ENCODE assay signal across 11 cellular contexts in genomic region chr1:27403931-27404330, GRCh38. TPM values are rescaled to one million over a fixed set of nuclear protein-coding genes. Genes with fewer than 3 reads are reported as not detected.
DNase-seq lines count a peak whose midpoint lies in the region; ATAC-seq and TF ChIP-seq lines count a peak whose summit lies in the region.
"Had no signal": no experiment of that assay in that cellular context is flagged by ENCODE, and none has a peak within 500 bp of the region (broad histone marks: within the 10 kb centered on the region; RNA-seq: fewer than 3 reads in every experiment).

No MANE protein-coding gene starts in this region.

- no peak overlapping the region for H2AFZ ChIP-seq in mesenchymal stem cell (ENCODE audit: low read depth, low read length)

- H3K9ac ChIP-seq in mesenchymal stem cell (ENCODE audit: low read length): peak overlapping the region; percentile 67

- TF ChIP-seq POLR2A in suprapubic skin (IDR thresholded peaks at IDR 0.05) (no peak), body of pancreas (IDR thresholded peaks at IDR 0.05) (no peak)

- DNase-seq in activated CD4-positive, alpha-beta T cell treated with anti-CD3 and anti-CD28 coated beads, Interleukin-2, amount 10 ng/mL, durations not matched to agents 7 days and 5 days: no peak
- no peak for DNase-seq in activated CD4-positive, alpha-beta T cell treated with anti-CD3 and anti-CD28 coated beads for 1 hour
- DNase-seq in activated naive CD8-positive, alpha-beta T cell treated with anti-CD3 and anti-CD28 coated beads for 36 hours: no peak
- no peak for DNase-seq in mesenchymal stem cell
- no peak for DNase-seq in suprapubic skin (ENCODE audit: low spot score in 2 of 2)
- no peak for DNase-seq in HEK293T (ENCODE audit: extremely low spot score)
- DNase-seq in body of pancreas: no peak
- no peak for DNase-seq in DMS 273 treated with DMSO at 0.1 percent for 48 hours (lab: John Stamatoyannopoulos, UW)
- DNase-seq: amniotic stem cell, NCI-H1930 had no signal

- peaks cover 51% of the 10 kb centered on the region for H3K4me1 ChIP-seq in mesenchymal stem cell (ENCODE audit: control insufficient read depth, insufficient read depth, low read depth, low read length)
- H3K4me1 ChIP-seq in suprapubic skin: peaks cover 87% of the 10 kb centered on the region
- H3K4me1 ChIP-seq in body of pancreas: peaks cover 10% of the 10 kb centered on the region

- peaks cover 11% of the 10 kb centered on the region for H3K79me1 ChIP-seq in mesenchymal stem cell (replicated peaks; ENCODE audit: low read length, poor library complexity, severe bottlenecking)

- peak overlapping the region in 1 of 2 experiments; percentile 36 for H3K4me3 ChIP-seq in mesenchymal stem cell (ENCODE audit: insufficient read depth in 1 of 2, low read depth in 1 of 2, low read length in 2 of 2)
- peak overlapping the region; percentile 16 for H3K4me3 ChIP-seq in suprapubic skin
- no peak overlapping the region for H3K4me3 ChIP-seq in body of pancreas

- intact Hi-C loops in body of pancreas (cut with DNase I): no loop called here

- peak overlapping the region in 1 of 2 experiments; percentile 49 for H2BK12ac ChIP-seq in mesenchymal stem cell (ENCODE audit: low read length in 2 of 2)

- peaks cover 33 to 36% of the 10 kb centered on the region in 2 experiments for H3K36me3 ChIP-seq in mesenchymal stem cell (ENCODE audit: control insufficient read depth in 1 of 2, insufficient read depth in 2 of 2, low read depth in 1 of 2, low read length in 2 of 2)
- H3K36me3 ChIP-seq in suprapubic skin: peaks cover 31% of the 10 kb centered on the region
- H3K36me3 ChIP-seq in body of pancreas (replicated peaks in 1 of 2; ENCODE audit: insufficient read depth in 1 of 2, low read depth in 2 of 2): peaks cover 0 to 10% of the 10 kb centered on the region in 2 donors

- no peak for ATAC-seq in body of pancreas

- no peak overlapping the region for H3K4me3 Mint-ChIP-seq in activated CD4-positive, alpha-beta T cell treated with anti-CD3 and anti-CD28 coated beads, Interleukin-2, amount 10 ng/mL, durations not matched to agents 7 days and 5 days
- H3K4me3 Mint-ChIP-seq in activated naive CD8-positive, alpha-beta T cell treated with anti-CD3 and anti-CD28 coated beads for 36 hours: peak overlapping the region; percentile 50

- H3K14ac ChIP-seq in mesenchymal stem cell (ENCODE audit: low read length in 2 of 2): peak overlapping the region in 1 of 2 experiments; percentile 31

- no peak overlapping the region for H2BK120ac ChIP-seq in mesenchymal stem cell (ENCODE audit: low read depth, low read length)

- H3K27me3 Mint-ChIP-seq in activated CD4-positive, alpha-beta T cell treated with anti-CD3 and anti-CD28 coated beads, Interleukin-2, amount 10 ng/mL, durations not matched to agents 7 days and 5 days: no peaks in the 10 kb centered on the region
- no peaks in the 10 kb centered on the region for H3K27me3 Mint-ChIP-seq in activated naive CD8-positive, alpha-beta T cell treated with anti-CD3 and anti-CD28 coated beads for 36 hours

- no peak overlapping the region for H2BK5ac ChIP-seq in mesenchymal stem cell (ENCODE audit: low read depth, low read length, poor library complexity, severe bottlenecking)

- H3K27ac ChIP-seq in mesenchymal stem cell (ENCODE audit: low read length, poor library complexity, severe bottlenecking): peak overlapping the region; percentile 69
- H3K27ac ChIP-seq in suprapubic skin: peak overlapping the region; percentile 89
- peak overlapping the region in 1 of 4 donors; percentile 15 for H3K27ac ChIP-seq in body of pancreas

- H3K4me2 ChIP-seq in mesenchymal stem cell (ENCODE audit: low read length, poor library complexity, severe bottlenecking): no peak overlapping the region

- H3K36me3 Mint-ChIP-seq in activated CD4-positive, alpha-beta T cell treated with anti-CD3 and anti-CD28 coated beads, Interleukin-2, amount 10 ng/mL, durations not matched to agents 7 days and 5 days (ENCODE audit: low read depth): peaks cover 17% of the 10 kb centered on the region
- H3K36me3 Mint-ChIP-seq in activated naive CD8-positive, alpha-beta T cell treated with anti-CD3 and anti-CD28 coated beads for 36 hours: peaks cover 10% of the 10 kb centered on the region

- H3K4me1 Mint-ChIP-seq in activated CD4-positive, alpha-beta T cell treated with anti-CD3 and anti-CD28 coated beads, Interleukin-2, amount 10 ng/mL, durations not matched to agents 7 days and 5 days: peaks cover 17% of the 10 kb centered on the region
- peaks cover 25% of the 10 kb centered on the region for H3K4me1 Mint-ChIP-seq in activated naive CD8-positive, alpha-beta T cell treated with anti-CD3 and anti-CD28 coated beads for 36 hours

- POLR2A ChIA-PET in activated CD4-positive, alpha-beta T cell treated with anti-CD3 and anti-CD28 coated beads, Interleukin-2, amount 10 ng/mL, durations not matched to agents 7 days and 5 days (lab: Charles Lee): no interaction called here
- POLR2A ChIA-PET in HEK293T (lab: Yijun Ruan, JAX): no interaction called here

- peak overlapping the region; percentile 57 for H2AK5ac ChIP-seq in mesenchymal stem cell (ENCODE audit: low read length, severe bottlenecking)

- no peak overlapping the region for H3K4ac ChIP-seq in mesenchymal stem cell (ENCODE audit: low read depth in 1 of 2, low read length in 2 of 2)

- TF ChIP-seq EP300 in suprapubic skin (IDR thresholded peaks at IDR 0.05): no peak

- CTCF ChIA-PET in activated CD4-positive, alpha-beta T cell treated with anti-CD3 and anti-CD28 coated beads, Interleukin-2, amount 10 ng/mL, durations not matched to agents 7 days and 5 days (lab: Charles Lee): interaction anchor here (1.0 to 4.6 kb wide), 5 partner anchors 11 to 107 kb away, joined by 3 to 28 read pairs (median 6); no protein-coding TSS in a partner anchor
- CTCF ChIA-PET in HEK293T (lab: Yijun Ruan, JAX): no interaction called here

- no peaks in the 10 kb centered on the region for H3K9me3 Mint-ChIP-seq in activated CD4-positive, alpha-beta T cell treated with anti-CD3 and anti-CD28 coated beads, Interleukin-2, amount 10 ng/mL, durations not matched to agents 7 days and 5 days
- H3K9me3 Mint-ChIP-seq in activated naive CD8-positive, alpha-beta T cell treated with anti-CD3 and anti-CD28 coated beads for 36 hours: no peaks in the 10 kb centered on the region

- peak overlapping the region in 1 of 2 experiments; percentile 61 for H3K18ac ChIP-seq in mesenchymal stem cell (ENCODE audit: low read depth in 1 of 2, low read length in 2 of 2)

- no peak overlapping the region for H2BK15ac ChIP-seq in mesenchymal stem cell (ENCODE audit: low read depth, poor library complexity, severe bottlenecking)

- no peak overlapping the region for H3K23ac ChIP-seq in mesenchymal stem cell (ENCODE audit: low read length in 2 of 2)

- H3K27me3 ChIP-seq in mesenchymal stem cell (ENCODE audit: control insufficient read depth in 1 of 2, insufficient read depth in 1 of 2, low read length in 2 of 2): peaks cover 0 to 3% of the 10 kb centered on the region in 2 experiments
- no peaks in the 10 kb centered on the region for H3K27me3 ChIP-seq in suprapubic skin
- H3K27me3 ChIP-seq in body of pancreas: no peaks in the 10 kb centered on the region

- no peaks in the 10 kb centered on the region for H3K9me3 ChIP-seq in mesenchymal stem cell (ENCODE audit: control insufficient read depth, low read length)
- no peaks in the 10 kb centered on the region for H3K9me3 ChIP-seq in suprapubic skin
- no peaks in the 10 kb centered on the region for H3K9me3 ChIP-seq in body of pancreas

- no peak overlapping the region for H4K8ac ChIP-seq in mesenchymal stem cell (ENCODE audit: low read length)

- no peak overlapping the region for H4K91ac ChIP-seq in mesenchymal stem cell (ENCODE audit: low read length)

- H3K27ac Mint-ChIP-seq in activated CD4-positive, alpha-beta T cell treated with anti-CD3 and anti-CD28 coated beads, Interleukin-2, amount 10 ng/mL, durations not matched to agents 7 days and 5 days: peak overlapping the region; percentile 73
- peak overlapping the region; percentile 84 for H3K27ac Mint-ChIP-seq in activated naive CD8-positive, alpha-beta T cell treated with anti-CD3 and anti-CD28 coated beads for 36 hours

- TF ChIP-seq CTCF in suprapubic skin (IDR thresholded peaks at IDR 0.05) (no peak), body of pancreas (IDR thresholded peaks at IDR 0.05) (no peak)

TF ChIP-seq in HEK293T, 16 proteins besides CTCF, POLR2A, EP300 and RAD21 (continues in another document):
- TF ChIP-seq FOXA1 (IDR thresholded peaks at IDR 0.05) (no peak), FOXK2 (IDR thresholded peaks at IDR 0.05) (no peak), LEF1 (IDR thresholded peaks at IDR 0.05; ENCODE audit: borderline replicate concordance) (no peak), HDGF (IDR thresholded peaks at IDR 0.05; ENCODE audit: borderline replicate concordance) (no peak)

RNA-seq across cellular contexts. Expression of gene GPR3, which starts 11.5 kb away (rescaled TPM):
- total RNA-seq in activated CD4-positive, alpha-beta T cell treated with anti-CD3 and anti-CD28 coated beads, Interleukin-2, amount 10 ng/mL, durations not matched to agents 7 days and 5 days: under 1 TPM in 1 of 2 experiments, not detected in 1; 0.21 TPM
- 1 to 10 TPM; 3.5 to 3.9 TPM for total RNA-seq in activated naive CD8-positive, alpha-beta T cell treated with anti-CD3 and anti-CD28 coated beads for 36 hours
- polyA plus RNA-seq in mesenchymal stem cell (2013, experiment 1 of 2): 3.9 TPM
- polyA plus RNA-seq in mesenchymal stem cell (2013, experiment 2 of 2): 4.4 TPM
- total RNA-seq in suprapubic skin (under 1 TPM in 2 of 4 donors, not detected in 2; 0.36 to 0.81 TPM), body of pancreas (not detected)

RNA-seq across cellular contexts. Expression of gene CD164L2, which starts 20.8 kb away (rescaled TPM):
- not detected for total RNA-seq in activated CD4-positive, alpha-beta T cell treated with anti-CD3 and anti-CD28 coated beads, Interleukin-2, amount 10 ng/mL, durations not matched to agents 7 days and 5 days
- total RNA-seq in activated naive CD8-positive, alpha-beta T cell treated with anti-CD3 and anti-CD28 coated beads for 36 hours: not detected
- polyA plus RNA-seq in mesenchymal stem cell (2013, experiment 1 of 2): not detected
- not detected for polyA plus RNA-seq in mesenchymal stem cell (2013, experiment 2 of 2)
- total RNA-seq in suprapubic skin: 10 to 100 TPM in 2 of 4 donors, 1 to 10 TPM in 2; 5.9 to 14.3 (median 10.3) TPM
- 1 to 10 TPM in 1 of 2 donors, not detected in 1; 1.3 TPM for total RNA-seq in body of pancreas
- total RNA-seq: pulmonary artery endothelial cell had no signal

RNA-seq across cellular contexts. Expression of gene FCN3, which starts 29.3 kb away (rescaled TPM):
- not detected for total RNA-seq in activated CD4-positive, alpha-beta T cell treated with anti-CD3 and anti-CD28 coated beads, Interleukin-2, amount 10 ng/mL, durations not matched to agents 7 days and 5 days
- total RNA-seq in activated naive CD8-positive, alpha-beta T cell treated with anti-CD3 and anti-CD28 coated beads for 36 hours: not detected
- polyA plus RNA-seq in mesenchymal stem cell (2013, experiment 1 of 2): not detected
- polyA plus RNA-seq in mesenchymal stem cell (2013, experiment 2 of 2): not detected
- 1 to 10 TPM; 2.3 to 7.1 (median 3.7) TPM for total RNA-seq in suprapubic skin
- 1 to 10 TPM; 1.3 to 1.6 TPM for total RNA-seq in body of pancreas

RNA-seq across cellular contexts. Expression of gene MAP3K6, which starts 37.2 kb away (rescaled TPM):
- 1 to 10 TPM; 6.4 to 7.6 TPM for total RNA-seq in activated CD4-positive, alpha-beta T cell treated with anti-CD3 and anti-CD28 coated beads, Interleukin-2, amount 10 ng/mL, durations not matched to agents 7 days and 5 days
- 1 to 10 TPM; 3.0 to 4.5 TPM for total RNA-seq in activated naive CD8-positive, alpha-beta T cell treated with anti-CD3 and anti-CD28 coated beads for 36 hours
- polyA plus RNA-seq in mesenchymal stem cell (2013, experiment 1 of 2): 27.2 TPM
- 28.1 TPM for polyA plus RNA-seq in mesenchymal stem cell (2013, experiment 2 of 2)
- total RNA-seq in suprapubic skin: 100 to 1,000 TPM in 3 of 4 donors, 10 to 100 TPM in 1; 85.4 to 147 (median 137) TPM
- 10 to 100 TPM; 28.8 to 31.3 TPM for total RNA-seq in body of pancreas
